Comparison of ENCODE assay signal across 8 cellular contexts in genomic region chr2:101622633-101623521, GRCh38.
A peak's percentile ranks its signal among the peaks of the same experiment; 100 is the strongest.
DNase-seq lines count a peak whose midpoint lies in the region; ATAC-seq and TF ChIP-seq lines count a peak whose summit lies in the region.

No MANE protein-coding gene starts in this region.

- peak; percentile 89 for ATAC-seq in GM21390 (IDR thresholded peaks at IDR 0.05; ENCODE audit: unreplicated experiment)
- ATAC-seq in HG03521 (IDR thresholded peaks at IDR 0.05; ENCODE audit: unreplicated experiment): peak; percentile 72
- ATAC-seq in central memory CD8-positive, alpha-beta T cell (replicated peaks; ENCODE audit: extremely low read depth, poor library complexity, severe bottlenecking): peak; percentile 86

- in situ Hi-C loops in GM13977 (cut with MboI; ENCODE audit: low pct_unique_long_range_greater_than_20kb, low sequenced_read_pairs, unreplicated experiment): no loop called here

- DNase-seq in GM13977 (ENCODE audit: low spot score): peak; percentile 79
- DNase-seq in central memory CD8-positive, alpha-beta T cell (ENCODE audit: low spot score in 2 of 2): no peak
- no peak for DNase-seq in AG08395 (ENCODE audit: low spot score)
- no peak for DNase-seq in epidermal melanocyte (ENCODE audit: insufficient read length, low spot score)
- no peak for DNase-seq in pons (ENCODE audit: low spot score)
- DNase-seq in DMS53 treated with DMSO at 0.1 percent for 48 hours (lab: John Stamatoyannopoulos, UW; ENCODE audit: unreplicated experiment): no peak

- peaks cover 27% of the 10 kb centered on the region for H3K4me1 Mint-ChIP-seq in central memory CD8-positive, alpha-beta T cell

- TF ChIP-seq CTCF in GM13977 (IDR thresholded peaks at IDR 0.05; ENCODE audit: extremely low read depth, insufficient read depth, missing control alignments): no peak

- no peaks in the 10 kb centered on the region for H3K36me3 Mint-ChIP-seq in central memory CD8-positive, alpha-beta T cell (ENCODE audit: insufficient read depth)

- H3K9me3 Mint-ChIP-seq in central memory CD8-positive, alpha-beta T cell: no peaks in the 10 kb centered on the region

- peak overlapping the region; percentile 64 for H3K4me3 Mint-ChIP-seq in central memory CD8-positive, alpha-beta T cell

- H3K27ac Mint-ChIP-seq in central memory CD8-positive, alpha-beta T cell (ENCODE audit: low read depth): peak overlapping the region; percentile 83

- H3K27me3 Mint-ChIP-seq in central memory CD8-positive, alpha-beta T cell: no peaks in the 10 kb centered on the region
